Comparison of ENCODE assay signal across 9 cellular contexts in genomic region chr10:72244573-72245038, GRCh38. TPM values are rescaled to one million over a fixed set of nuclear protein-coding genes. Genes with fewer than 3 reads are reported as not detected.
DNase-seq lines count a peak whose midpoint lies in the region; ATAC-seq, FAIRE-seq and TF ChIP-seq lines count a peak whose summit lies in the region.
"Had no signal": no experiment of that assay in that cellular context is flagged by ENCODE, and none has a peak within 500 bp of the region (broad histone marks: within the 10 kb centered on the region; RNA-seq: fewer than 3 reads in every experiment).

No MANE protein-coding gene starts in this region.

- no peaks in the 10 kb centered on the region for H3K79me2 ChIP-seq in K562 (ENCODE audit: control insufficient read depth, insufficient read depth, low read length)

- H3K27me3 ChIP-seq in K562 (ENCODE audit: control insufficient read depth in 2 of 2, insufficient read depth in 2 of 2, low read length in 2 of 2) (no peaks in the 10 kb centered on the region), muscle layer of colon (ENCODE audit: control insufficient read depth in 1 of 2, insufficient read depth in 2 of 2, low read length in 2 of 2) (no peaks in the 10 kb centered on the region), transverse colon (no peaks in the 10 kb centered on the region)

- no peak for FAIRE-seq in K562 (lab: Jason Lieb, UNC)

- H3K27ac ChIP-seq in K562 (ENCODE audit: extremely low read depth, low read depth, low read length) (peak overlapping the region; percentile 73), muscle layer of colon (ENCODE audit: low read depth, low read length) (peak overlapping the region; percentile 77), transverse colon (peak overlapping the region; percentile 93 to 97 (median 94))

- no peaks in the 10 kb centered on the region for H3K9me3 Mint-ChIP-seq in activated naive CD4-positive, alpha-beta T cell treated with anti-CD3 and anti-CD28 coated beads for 36 hours

- no peaks in the 10 kb centered on the region for H4K20me1 ChIP-seq in K562 (replicated peaks; ENCODE audit: control insufficient read depth, insufficient read depth, low read length)

- H3K9me3 ChIP-seq in K562 (replicated peaks; ENCODE audit: control insufficient read depth, insufficient read depth, low read depth, low read length) = no peaks in the 10 kb centered on the region
- no peaks in the 10 kb centered on the region for H3K9me3 ChIP-seq in muscle layer of colon (ENCODE audit: low read length)
- H3K9me3 ChIP-seq in transverse colon = no peaks in the 10 kb centered on the region

- no peak for TF ChIP-seq POLR2A in K562 (conservative IDR thresholded peaks at IDR 0.05)
- no peak for TF ChIP-seq POLR2A in transverse colon (IDR thresholded peaks at IDR 0.05)

- no TSS peak for BruUV-seq in K562 (replicated peaks; lab: Mats Ljungman, UMichigan)

- DNase-seq in activated naive CD4-positive, alpha-beta T cell treated with anti-CD3 and anti-CD28 coated beads for 36 hours = no peak
- DNase-seq in activated naive CD4-positive, alpha-beta T cell treated with anti-CD3 and anti-CD28 coated beads, Interleukin-2, amount 50 U/mL, for 16 hours = no peak
- DNase-seq in K562 (ENCODE audit: extremely low read depth in 1 of 4, low spot score in 3 of 4) = no peak
- DNase-seq in transverse colon = no peak
- DNase-seq in inferior parietal cortex (ENCODE audit: extremely low spot score) = no peak
- DNase-seq: NCI-H2029 treated with DMSO at 0.1 percent for 48 hours had no signal

- H3K27ac Mint-ChIP-seq in activated naive CD4-positive, alpha-beta T cell treated with anti-CD3 and anti-CD28 coated beads for 36 hours = peak overlapping the region; percentile 78

- TF ChIP-seq EP300 in K562 (IDR thresholded peaks at IDR 0.05; ENCODE audit: low read length) (no peak), transverse colon (IDR thresholded peaks at IDR 0.05; ENCODE audit: low read depth) (no peak)

- peak overlapping the region; percentile 44 for H2AFZ ChIP-seq in K562 (ENCODE audit: low read depth, low read length)

- no peak for TF ChIP-seq RAD21 in K562 (CRISPR knock-in tag; conservative IDR thresholded peaks at IDR 0.05 in 1 of 2, IDR thresholded peaks at IDR 0.05 in 1 of 2)

- TF ChIP-seq CTCF in K562 (IDR thresholded peaks at IDR 0.05 in 2 of 3, conservative IDR thresholded peaks at IDR 0.05 in 1 of 3; ENCODE audit: insufficient read depth in 2 of 3, low read depth in 1 of 3, low read length in 3 of 3) = no peak
- TF ChIP-seq CTCF in transverse colon (IDR thresholded peaks at IDR 0.05) = no peak

- peaks cover 1% of the 10 kb centered on the region for H3K36me3 Mint-ChIP-seq in activated naive CD4-positive, alpha-beta T cell treated with anti-CD3 and anti-CD28 coated beads for 36 hours (ENCODE audit: low read depth)

- 3% methylated on average over 5 of the region's 5 CpGs for WGBS in K562 (ENCODE audit: insufficient coverage, low coverage, missing lambda C conversion rate)
- WGBS in transverse colon (ENCODE audit: low coverage in 1 of 2), 2 donors = 41 to 51% methylated on average over 3 to 5 of the region's 5 CpGs

- H3K4me3 Mint-ChIP-seq in activated naive CD4-positive, alpha-beta T cell treated with anti-CD3 and anti-CD28 coated beads for 36 hours = no peak overlapping the region

- intact Hi-C loops in activated naive CD4-positive, alpha-beta T cell treated with anti-CD3 and anti-CD28 coated beads for 36 hours (cut with micrococcal nuclease) = no loop called here
- intact Hi-C loops in K562 (cut with micrococcal nuclease) = loop anchor here (1.0 to 2.0 kb wide), 3 partner anchors 16 to 76 kb away; no protein-coding TSS in a partner anchor
- intact Hi-C loops in transverse colon (cut with DNase I; ENCODE audit: low total_unique reads) = no loop called here

- POLR2A ChIA-PET in K562 (lab: Yijun Ruan, JAX) = interaction anchor here (0.7 to 7.5 kb wide), 8 partner anchors 7 to 672 kb away, joined by 3 to 42 read pairs (median 12); partner anchors contain the start of genes ANAPC16, ASCC1 and DDIT4

- H3K9me1 ChIP-seq in K562 (ENCODE audit: control insufficient read depth, insufficient read depth, low read length) = no peaks in the 10 kb centered on the region

- peaks cover 75% of the 10 kb centered on the region for H3K4me1 Mint-ChIP-seq in activated naive CD4-positive, alpha-beta T cell treated with anti-CD3 and anti-CD28 coated beads for 36 hours (ENCODE audit: low read depth)

- peaks cover 30 to 45% of the 10 kb centered on the region in 2 experiments for H3K4me1 ChIP-seq in K562 (replicated peaks in 1 of 2; ENCODE audit: control insufficient read depth in 2 of 2, insufficient read depth in 2 of 2, low read length in 2 of 2)
- H3K4me1 ChIP-seq in muscle layer of colon (ENCODE audit: insufficient read depth, low read length) = peaks cover 61% of the 10 kb centered on the region
- H3K4me1 ChIP-seq in transverse colon = peaks cover 62 to 77% (median 71%) of the 10 kb centered on the region in 4 donors

- ATAC-seq in K562 = peak; percentile 30
- ATAC-seq in HG03025 (IDR thresholded peaks at IDR 0.05; ENCODE audit: low FRiP score, unreplicated experiment) = no peak
- ATAC-seq in esophagus mucosa = no peak

- in situ Hi-C loops in K562 (cut with MboI) (no loop called here), transverse colon (cut with MboI; ENCODE audit: low pct_ligation_motif_present in 1 of 4, low pct_unique_long_range_greater_than_20kb in 1 of 4, low sequenced_read_pairs in 3 of 4) (loop anchor here in 2 of 4 donors (10.0 to 25.0 kb wide), 2 partner anchors 90 to 93 kb away; no protein-coding TSS in a partner anchor)

- CTCF ChIA-PET in activated naive CD4-positive, alpha-beta T cell treated with anti-CD3 and anti-CD28 coated beads for 36 hours (lab: Charles Lee) = interaction anchor here (0.6 to 1.4 kb wide), 2 partner anchors 13 to 88 kb away, joined by 3 read pairs; no protein-coding TSS in a partner anchor
- CTCF ChIA-PET in K562 (lab: Yijun Ruan, JAX; ENCODE audit: low intra/inter-chr PET ratio) = interaction anchor here (1.2 kb wide), 1 partner anchor 84 kb away, joined by 3 read pairs; no protein-coding TSS in a partner anchor

- H3K4me3 ChIP-seq in K562 = peak overlapping the region; percentile 6; the same call in 1 of the 2 replicates
- H3K4me3 ChIP-seq in muscle layer of colon (ENCODE audit: low read depth in 1 of 2, low read length in 2 of 2) = no peak overlapping the region
- H3K4me3 ChIP-seq in transverse colon = no peak overlapping the region

- no peaks in the 10 kb centered on the region for H3K36me3 ChIP-seq in K562 (ENCODE audit: control insufficient read depth, insufficient read depth, low read length)
- no peaks in the 10 kb centered on the region for H3K36me3 ChIP-seq in muscle layer of colon (ENCODE audit: insufficient read depth, low read length)
- H3K36me3 ChIP-seq in transverse colon = no peaks in the 10 kb centered on the region

- no peaks in the 10 kb centered on the region for H3K27me3 Mint-ChIP-seq in activated naive CD4-positive, alpha-beta T cell treated with anti-CD3 and anti-CD28 coated beads for 36 hours (ENCODE audit: low read depth)

- H3K9ac ChIP-seq in K562 (ENCODE audit: insufficient read depth in 1 of 2, low read depth in 2 of 2, low read length in 2 of 2) (peak overlapping the region; percentile 37 to 52; a peak in 3 of 4 replicates), muscle layer of colon (ENCODE audit: low read length) (no peak overlapping the region)

- peak overlapping the region; percentile 67 for H3K4me2 ChIP-seq in K562 (ENCODE audit: insufficient read depth, low read length)

RNA-seq across cellular contexts. Expression of gene ASCC1, which starts 28.5 kb away (rescaled TPM):
- 10 to 100 TPM; 61.6 to 68.5 TPM for total RNA-seq in activated naive CD4-positive, alpha-beta T cell treated with anti-CD3 and anti-CD28 coated beads for 36 hours
- 49.7 and 77.0 TPM in 2 replicates for total RNA-seq in K562 (2011; cell fraction: chromatin; rRNA removed; ENCODE audit: low replicate concordance)
- 28.7 and 34.9 TPM in 2 replicates for total RNA-seq in K562 (2011; cell fraction: nucleolus; rRNA removed)
- 43.5 and 57.0 TPM in 2 replicates for total RNA-seq in K562 (2011; cell fraction: nucleoplasm; rRNA removed)
- total RNA-seq in K562 (2014; rRNA removed) (27.6 and 31.7 TPM in 2 replicates), K562 (2014; rRNA removed; fragmentation: Illumina TruSeq; extraction: Trizol) (52.8 and 62.6 TPM in 2 replicates), K562 (2015; rRNA removed; fragmentation: Illumina TruSeq; extraction: Trizol) (33.3 and 38.2 TPM in 2 replicates), K562 (2021) (45.7 and 48.4 TPM in 2 replicates), transverse colon (10 to 100 TPM; 13.4 to 34.0 (median 20.5) TPM), esophagus mucosa (23.5 TPM)
- polyA plus RNA-seq in K562 (2011; rRNA removed) (53.2 and 64.1 TPM in 2 replicates), K562 (2014; fragmentation: Illumina TruSeq; extraction: Trizol) (54.4 and 70.0 TPM in 2 replicates), K562 (2014; fragmentation: Nextera tagmentation; extraction: Ambion mirVana) (10 to 100 TPM; 50.8 to 73.3 TPM), K562 (2014; rRNA removed) (42.7 and 55.5 TPM in 2 replicates)
- 20.9 and 37.8 TPM in 2 replicates for polyA plus RNA-seq in K562 (2011; cell fraction: cytosol; rRNA removed)
- 13.5 and 19.8 TPM in 2 replicates for polyA plus RNA-seq in K562 (2011; cell fraction: nucleus; rRNA removed)
- 39.1 and 50.0 TPM in 2 replicates for polyA plus RNA-seq in K562 (2012)
- polyA minus RNA-seq in K562 (2011; rRNA and poly(A)+ RNA removed) = 90.3 and 97.7 TPM in 2 replicates
- 35.1 and 39.2 TPM in 2 replicates for polyA minus RNA-seq in K562 (2011; cell fraction: cytosol; rRNA and poly(A)+ RNA removed)
- polyA minus RNA-seq in K562 (2011; cell fraction: nucleus; rRNA and poly(A)+ RNA removed) = 13.6 and 33.1 TPM in 2 replicates

RNA-seq across cellular contexts. Expression of gene ANAPC16, which starts 28.8 kb away (rescaled TPM):
- 100 to 1,000 TPM; 127 to 128 TPM for total RNA-seq in activated naive CD4-positive, alpha-beta T cell treated with anti-CD3 and anti-CD28 coated beads for 36 hours
- 13.7 and 30.0 TPM in 2 replicates for total RNA-seq in K562 (2011; cell fraction: chromatin; rRNA removed; ENCODE audit: low replicate concordance)
- total RNA-seq in K562 (2011; cell fraction: nucleolus; rRNA removed) = 13.7 and 15.7 TPM in 2 replicates
- 30.3 and 57.6 TPM in 2 replicates for total RNA-seq in K562 (2011; cell fraction: nucleoplasm; rRNA removed)
- total RNA-seq in K562 (2014; rRNA removed) (42.6 and 55.8 TPM in 2 replicates), K562 (2014; rRNA removed; fragmentation: Illumina TruSeq; extraction: Trizol) (108 and 111 TPM in 2 replicates), K562 (2015; rRNA removed; fragmentation: Illumina TruSeq; extraction: Trizol) (79.7 and 87.7 TPM in 2 replicates), K562 (2021) (72.5 and 72.7 TPM in 2 replicates), transverse colon (10 to 100 TPM; 57.6 to 77.4 (median 65.5) TPM), esophagus mucosa (64.4 TPM)
- polyA plus RNA-seq in K562 (2011; rRNA removed) (162 and 168 TPM in 2 replicates), K562 (2014; fragmentation: Illumina TruSeq; extraction: Trizol) (74.2 and 85.3 TPM in 2 replicates), K562 (2014; fragmentation: Nextera tagmentation; extraction: Ambion mirVana) (100 to 1,000 TPM; 184 to 208 TPM), K562 (2014; rRNA removed) (112 and 134 TPM in 2 replicates)
- polyA plus RNA-seq in K562 (2011; cell fraction: cytosol; rRNA removed) = 47.9 and 96.2 TPM in 2 replicates
- 27.0 and 46.2 TPM in 2 replicates for polyA plus RNA-seq in K562 (2011; cell fraction: nucleus; rRNA removed)
- 85.3 and 238 TPM in 2 replicates for polyA plus RNA-seq in K562 (2012)
- polyA minus RNA-seq in K562 (2011; rRNA and poly(A)+ RNA removed) = 41.3 and 52.4 TPM in 2 replicates
- 13.9 and 15.1 TPM in 2 replicates for polyA minus RNA-seq in K562 (2011; cell fraction: cytosol; rRNA and poly(A)+ RNA removed)
- 3.2 and 10.0 TPM in 2 replicates for polyA minus RNA-seq in K562 (2011; cell fraction: nucleus; rRNA and poly(A)+ RNA removed)

RNA-seq across cellular contexts. Expression of gene DDIT4, which starts 29.1 kb away (rescaled TPM):
- total RNA-seq in activated naive CD4-positive, alpha-beta T cell treated with anti-CD3 and anti-CD28 coated beads for 36 hours = 100 to 1,000 TPM; 684 to 689 TPM
- total RNA-seq in K562 (2011; cell fraction: chromatin; rRNA removed; ENCODE audit: low replicate concordance) = 185 and 371 TPM in 2 replicates
- 455 and 610 TPM in 2 replicates for total RNA-seq in K562 (2011; cell fraction: nucleolus; rRNA removed)
- 314 and 392 TPM in 2 replicates for total RNA-seq in K562 (2011; cell fraction: nucleoplasm; rRNA removed)
- total RNA-seq in K562 (2014; rRNA removed) (593 and 675 TPM in 2 replicates), K562 (2014; rRNA removed; fragmentation: Illumina TruSeq; extraction: Trizol) (159 and 200 TPM in 2 replicates), K562 (2015; rRNA removed; fragmentation: Illumina TruSeq; extraction: Trizol) (13.2 and 14.7 TPM in 2 replicates), K562 (2021) (453 and 674 TPM in 2 replicates), transverse colon (100 to 1,000 TPM in 3 of 4 donors, 10 to 100 TPM in 1; 64.5 to 356 (median 150) TPM), esophagus mucosa (417 TPM)
- polyA plus RNA-seq in K562 (2011; rRNA removed) (228 and 529 TPM in 2 replicates), K562 (2014; fragmentation: Illumina TruSeq; extraction: Trizol) (107 and 370 TPM in 2 replicates), K562 (2014; fragmentation: Nextera tagmentation; extraction: Ambion mirVana) (10 to 100 TPM in 1 of 2 experiments, 1 to 10 TPM in 1; 8.2 to 12.3 TPM), K562 (2014; rRNA removed) (362 and 564 TPM in 2 replicates)
- polyA plus RNA-seq in K562 (2011; cell fraction: cytosol; rRNA removed) = 345 and 451 TPM in 2 replicates
- 384 and 450 TPM in 2 replicates for polyA plus RNA-seq in K562 (2011; cell fraction: nucleus; rRNA removed)
- 184 and 695 TPM in 2 replicates for polyA plus RNA-seq in K562 (2012)
- 156 and 267 TPM in 2 replicates for polyA minus RNA-seq in K562 (2011; rRNA and poly(A)+ RNA removed)
- polyA minus RNA-seq in K562 (2011; cell fraction: cytosol; rRNA and poly(A)+ RNA removed) = 180 and 395 TPM in 2 replicates
- polyA minus RNA-seq in K562 (2011; cell fraction: nucleus; rRNA and poly(A)+ RNA removed) = 272 and 555 TPM in 2 replicates
